ENCODE assay signal across 8 cellular contexts in genomic region chr12:12357697-12358476, GRCh38. TPM values are rescaled to one million over a fixed set of nuclear protein-coding genes. Genes with fewer than 3 reads are reported as not detected.
DNase-seq lines count a peak whose midpoint lies in the region; ATAC-seq and TF ChIP-seq lines count a peak whose summit lies in the region.

No MANE protein-coding gene starts in this region.

- CTCF ChIA-PET in CD4-positive, alpha-beta T cell (lab: Charles Lee): interaction anchor here (1.1 to 2.9 kb wide), 10 partner anchors 8 to 379 kb away, joined by 3 to 13 read pairs (median 4); no protein-coding TSS in a partner anchor

- no peaks in the 10 kb centered on the region for H3K9me3 Mint-ChIP-seq in CD4-positive, alpha-beta T cell

- H3K36me3 Mint-ChIP-seq in CD4-positive, alpha-beta T cell (ENCODE audit: low read depth): peaks cover 31% of the 10 kb centered on the region

- no peak for DNase-seq in CD4-positive, alpha-beta T cell
- DNase-seq in NCI-H748 (lab: John Stamatoyannopoulos, UW; ENCODE audit: unreplicated experiment) (peak; percentile 33), body of pancreas (no peak), lower leg skin (ENCODE audit: low spot score in 2 of 2) (no peak), tibial artery (no peak)
- no peak for DNase-seq in stimulated activated CD4-positive, alpha-beta T cell treated with anti-CD3 and anti-CD28 coated beads, Interleukin-4, amount 100 ng/mL, for 1 hour

- peak overlapping the region; percentile 94 for H3K4me3 Mint-ChIP-seq in CD4-positive, alpha-beta T cell

- no peak for ATAC-seq in CD4-positive, alpha-beta T cell (ENCODE audit: poor library complexity)
- peak; percentile 39 for ATAC-seq in GM19452 (IDR thresholded peaks at IDR 0.05; ENCODE audit: unreplicated experiment)
- ATAC-seq in body of pancreas: no peak
- ATAC-seq in GM21717 (IDR thresholded peaks at IDR 0.05; ENCODE audit: unreplicated experiment): no peak

- H3K9me3 ChIP-seq in CD4-positive, alpha-beta T cell (ENCODE audit: control insufficient read depth, low read length): no peaks in the 10 kb centered on the region
- H3K9me3 ChIP-seq in body of pancreas (no peaks in the 10 kb centered on the region), tibial artery (no peaks in the 10 kb centered on the region)

- H3K27ac Mint-ChIP-seq in CD4-positive, alpha-beta T cell: peak overlapping the region; percentile 97

- H3K4me3 ChIP-seq in body of pancreas: peak overlapping the region; percentile 58 to 93
- H3K4me3 ChIP-seq in lower leg skin (ENCODE audit: low read depth, poor library complexity, severe bottlenecking): peak overlapping the region; percentile 81
- H3K4me3 ChIP-seq in tibial artery: peak overlapping the region; percentile 76 to 80

- H3K27ac ChIP-seq in CD4-positive, alpha-beta T cell (ENCODE audit: low read depth, low read length): peak overlapping the region; percentile 93
- H3K27ac ChIP-seq in body of pancreas (peak overlapping the region; percentile 97 to 99 (median 98)), tibial artery (peak overlapping the region; percentile 94 to 95)

- intact Hi-C loops in CD4-positive, alpha-beta T cell (cut with DNase I, micrococcal nuclease): loop anchor here (2.0 to 10.0 kb wide), 9 partner anchors 204 to 1743 kb away; partner anchors contain the start of genes CREBL2 (in 2 of the 2), DDX47 (in 1 of the 2), DUSP16 (in 1 of the 2) and GSG1 (in 1 of the 2)
- intact Hi-C loops in body of pancreas (cut with DNase I): no loop called here
- intact Hi-C loops in lower leg skin (cut with DNase I; ENCODE audit: low total_unique reads): no loop called here
- intact Hi-C loops in tibial artery (cut with DNase I; ENCODE audit: low total_unique reads): loop anchor here (5.0 kb wide), 1 partner anchor 204 kb away; the partner anchor contains the start of gene DUSP16

- H3K27me3 Mint-ChIP-seq in CD4-positive, alpha-beta T cell: no peaks in the 10 kb centered on the region

- WGBS in body of pancreas, 2 donors: 7 to 8% methylated on average over 13 of the region's 13 CpGs
- 9 to 14% methylated on average over 13 of the region's 13 CpGs for WGBS in lower leg skin, 2 donors

- H3K27me3 ChIP-seq in CD4-positive, alpha-beta T cell (ENCODE audit: control insufficient read depth, insufficient read depth, low read length): no peaks in the 10 kb centered on the region
- H3K27me3 ChIP-seq in body of pancreas: no peaks in the 10 kb centered on the region
- H3K27me3 ChIP-seq in tibial artery: no peaks in the 10 kb centered on the region

- POLR2A ChIA-PET in CD4-positive, alpha-beta T cell (lab: Charles Lee): interaction anchor here (0.6 to 3.9 kb wide), 38 partner anchors 8 to 1187 kb away, joined by 3 to 175 read pairs (median 9); partner anchors contain the start of genes CDKN1B, CREBL2, DUSP16 and GPR19

- no peak for TF ChIP-seq CTCF in CD4-positive, alpha-beta T cell (IDR thresholded peaks at IDR 0.05)
- TF ChIP-seq CTCF in body of pancreas (IDR thresholded peaks at IDR 0.05): peak in 1 of 7 experiments; percentile 10
- no peak for TF ChIP-seq CTCF in lower leg skin (IDR thresholded peaks at IDR 0.05)
- TF ChIP-seq CTCF in tibial artery (IDR thresholded peaks at IDR 0.05): no peak

- TF ChIP-seq POLR2A in body of pancreas (IDR thresholded peaks at IDR 0.05) (no peak), lower leg skin (IDR thresholded peaks at IDR 0.05) (no peak)

- H3K36me3 ChIP-seq in body of pancreas (replicated peaks in 1 of 2; ENCODE audit: insufficient read depth in 1 of 2, low read depth in 2 of 2) (no peaks in the 10 kb centered on the region), tibial artery (peaks cover 2 to 4% (median 2%) of the 10 kb centered on the region in 3 donors)

- peaks cover 67% of the 10 kb centered on the region for H3K4me1 Mint-ChIP-seq in CD4-positive, alpha-beta T cell (ENCODE audit: low read depth)

- peaks cover 29% of the 10 kb centered on the region for H3K4me1 ChIP-seq in body of pancreas
- H3K4me1 ChIP-seq in tibial artery: peaks cover 0 to 22% (median 9%) of the 10 kb centered on the region in 4 donors

RNA-seq across cellular contexts. Expression of gene BORCS5, which starts 1.0 kb away (rescaled TPM):
- 10 to 100 TPM; 36.4 to 39.3 TPM for total RNA-seq in CD4-positive, alpha-beta T cell
- 10 to 100 TPM in 1 of 2 donors, 1 to 10 TPM in 1; 5.6 to 18.4 TPM for total RNA-seq in body of pancreas
- total RNA-seq in lower leg skin: 10 to 100 TPM in 2 of 4 donors, 1 to 10 TPM in 2; 5.3 to 13.4 (median 10.1) TPM

RNA-seq across cellular contexts. Expression of gene MANSC1, which starts 7.8 kb away (rescaled TPM):
- under 1 TPM; 0.33 to 0.45 TPM for total RNA-seq in CD4-positive, alpha-beta T cell
- total RNA-seq in body of pancreas (10 to 100 TPM in 1 of 2 donors, 1 to 10 TPM in 1; 8.9 to 12.2 TPM), lower leg skin (10 to 100 TPM in 3 of 4 donors, 1 to 10 TPM in 1; 9.0 to 39.2 (median 17.2) TPM)

Comparison
In these comparisons a context has a peak if more than half of its experiments do, and no peak if none do; other contexts are left out.
1. RNA of gene MANSC1, which starts 7.8 kb away (total RNA-seq): 9.0 to 39.2 TPM in lower leg skin and 8.9 to 12.2 TPM in body of pancreas; 0.33 to 0.45 TPM in CD4-positive, alpha-beta T cell; every median in the first group is over 4 times any median in the second.
2. intact Hi-C loops: an anchor here in CD4-positive, alpha-beta T cell (2.0 to 10.0 kb wide) and tibial artery (5.0 kb wide); none called in body of pancreas and lower leg skin.
3. Peak in every context shown above with its lines, with median percentiles within 50 percentile points of each other: H3K27ac ChIP-seq and H3K4me3 ChIP-seq.